20 cellular contexts compared by ENCODE assay signal in the genomic region with DNA sequence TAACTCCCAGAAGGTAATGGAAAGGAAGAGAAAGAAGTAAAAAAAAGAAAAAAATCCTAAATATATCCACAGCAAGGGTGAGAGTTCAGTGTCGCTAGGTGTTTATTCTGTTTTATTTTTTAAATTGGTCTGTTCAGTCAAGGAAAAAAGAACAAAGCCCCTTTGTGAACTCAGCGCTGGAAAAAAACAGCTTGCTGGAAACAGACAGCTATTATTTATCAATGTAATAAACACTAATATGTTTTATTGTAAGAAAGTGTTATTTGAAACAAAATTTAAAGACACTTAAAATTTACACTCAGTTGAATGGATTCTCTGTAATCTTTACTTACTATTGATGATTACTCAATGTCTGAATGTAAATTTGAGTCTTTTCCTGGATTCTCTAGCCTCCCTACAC. TPM values are rescaled to one million over a fixed set of nuclear protein-coding genes. Genes with fewer than 3 reads are reported as not detected.
DNase-seq lines count a peak whose midpoint lies in the region; ATAC-seq and TF ChIP-seq lines count a peak whose summit lies in the region.
"Had no signal": no experiment of that assay in that cellular context is flagged by ENCODE, and none has a peak within 500 bp of the region (broad histone marks: within the 10 kb centered on the region; RNA-seq: fewer than 3 reads in every experiment).

No MANE protein-coding gene starts in this region.

- H4K20me1 ChIP-seq in mammary epithelial cell (ENCODE audit: insufficient read depth, low read length), result no peaks in the 10 kb centered on the region

- no TSS peak for BruUV-seq in mammary epithelial cell (replicated peaks; lab: Mats Ljungman, UMichigan)

- peak overlapping the region; percentile 72 to 81 for H3K27ac Mint-ChIP-seq in natural killer cell treated with Interleukin-12 subunit alpha and Interleukin-12 subunit beta and Interleukin-15 and Interleukin-18, amount 100 ng/mL, for 72 hours
- peak overlapping the region in 1 of 2 donors; percentile 22 for H3K27ac Mint-ChIP-seq in natural killer cell
- peak overlapping the region in 7 of 10 donors; percentile 15 to 87 (median 29) for H3K27ac Mint-ChIP-seq in naive thymus-derived CD8-positive, alpha-beta T cell

- no peak for ATAC-seq in natural killer cell treated with Interleukin-12 subunit alpha and Interleukin-12 subunit beta and Interleukin-15 and Interleukin-18, amount 100 ng/mL, for 72 hours
- ATAC-seq in natural killer cell (no peak), HG02623 (IDR thresholded peaks at IDR 0.05; ENCODE audit: unreplicated experiment) (no peak)
- ATAC-seq in naive thymus-derived CD8-positive, alpha-beta T cell, result no peak
- ATAC-seq: lower lobe of right lung had no signal

- H3K4me2 ChIP-seq in mammary epithelial cell (ENCODE audit: insufficient read depth, low read depth, low read length), result no peak overlapping the region

- no peaks in the 10 kb centered on the region for H3K27me3 ChIP-seq in mammary epithelial cell (ENCODE audit: insufficient read depth, low read length)
- H3K27me3 ChIP-seq: colonic mucosa, SJSA1 had no signal

- H3K4me1 ChIP-seq in mammary epithelial cell (ENCODE audit: insufficient read depth, low read length), result peaks cover 25% of the 10 kb centered on the region
- H3K4me1 ChIP-seq: colonic mucosa had no signal

- H3K9me3 Mint-ChIP-seq in natural killer cell treated with Interleukin-12 subunit alpha and Interleukin-12 subunit beta and Interleukin-15 and Interleukin-18, amount 100 ng/mL, for 72 hours, result peaks cover 6% of the 10 kb centered on the region
- H3K9me3 Mint-ChIP-seq in natural killer cell, result no peaks in the 10 kb centered on the region
- peaks cover 0 to 6% (median 1%) of the 10 kb centered on the region in 9 donors for H3K9me3 Mint-ChIP-seq in naive thymus-derived CD8-positive, alpha-beta T cell

- 15% methylated on average over 2 of the region's 2 CpGs for WGBS in mammary epithelial cell (ENCODE audit: low coverage, missing lambda C conversion rate)

- CTCF ChIA-PET in mammary epithelial cell (lab: Charles Lee; ENCODE audit: low non-redundant PET), result no interaction called here

- POLR2A ChIA-PET in naive thymus-derived CD8-positive, alpha-beta T cell (lab: Charles Lee), result interaction anchor here (1.2 kb wide), 1 partner anchor 23 kb away, joined by 3 read pairs; no protein-coding TSS in a partner anchor

- H3K36me3 ChIP-seq in mammary epithelial cell (ENCODE audit: insufficient read depth, low read length), result no peaks in the 10 kb centered on the region
- H3K36me3 ChIP-seq: colonic mucosa, lower lobe of right lung, SJSA1 had no signal

- H3K27ac ChIP-seq in mammary epithelial cell (ENCODE audit: insufficient read depth, low read depth, low read length), result peak overlapping the region; percentile 16
- H3K27ac ChIP-seq: colonic mucosa, lower lobe of right lung, SJSA1, VCaP had no signal

- intact Hi-C loops in natural killer cell (cut with micrococcal nuclease), result no loop called here
- intact Hi-C loops in mammary epithelial cell (cut with micrococcal nuclease), result no loop called here

- H3K4me3 ChIP-seq in mammary epithelial cell (replicated peaks in 1 of 3; ENCODE audit: insufficient read depth in 1 of 3, low read depth in 2 of 3, low read length in 3 of 3), result no peak overlapping the region
- H3K4me3 ChIP-seq: colonic mucosa, lower lobe of right lung, SJSA1 had no signal

- H3K9me3 ChIP-seq in mammary epithelial cell (replicated peaks; ENCODE audit: insufficient read depth, low read length), result no peaks in the 10 kb centered on the region
- H3K9me3 ChIP-seq: colonic mucosa, lower lobe of right lung, SJSA1 had no signal

- no peak overlapping the region for H3K4me3 Mint-ChIP-seq in natural killer cell treated with Interleukin-12 subunit alpha and Interleukin-12 subunit beta and Interleukin-15 and Interleukin-18, amount 100 ng/mL, for 72 hours
- H3K4me3 Mint-ChIP-seq in natural killer cell, result no peak overlapping the region
- H3K4me3 Mint-ChIP-seq in naive thymus-derived CD8-positive, alpha-beta T cell, result no peak overlapping the region
- H3K4me3 Mint-ChIP-seq: activated CD4-positive, alpha-beta memory T cell treated with anti-CD3 and anti-CD28 coated beads, Interleukin-2, amount 10 ng/mL, durations not matched to agents 7 days and 5 days; nephron had no signal

- no peak overlapping the region for H3K9ac ChIP-seq in mammary epithelial cell (ENCODE audit: insufficient read depth, low read length)

- no peak overlapping the region for H2AFZ ChIP-seq in mammary epithelial cell (ENCODE audit: low read depth, low read length)

- in situ Hi-C loops in mammary epithelial cell (cut with MboI; ENCODE audit: low sequenced_read_pairs in 2 of 2), result no loop called here

- dilution Hi-C loops in mammary epithelial cell (cut with HindIII; ENCODE audit: low sequenced_read_pairs), result no loop called here

- DNase-seq in natural killer cell treated with Interleukin-12 subunit alpha and Interleukin-12 subunit beta and Interleukin-15 and Interleukin-18, amount 100 ng/mL, for 72 hours (ENCODE audit: low spot score), result no peak
- DNase-seq in natural killer cell, result no peak
- DNase-seq in mammary epithelial cell, result no peak
- no peak for DNase-seq in naive thymus-derived CD8-positive, alpha-beta T cell
- DNase-seq in NCI-H524 (lab: John Stamatoyannopoulos, UW), result no peak
- DNase-seq in NCI-H524 treated with DMSO at 0.1 percent for 48 hours (lab: John Stamatoyannopoulos, UW), result no peak
- DNase-seq in COR-L47 (lab: John Stamatoyannopoulos, UW), result no peak
- DNase-seq: activated CD4-positive, alpha-beta memory T cell treated with anti-CD3 and anti-CD28 coated beads, Interleukin-2, amount 10 ng/mL, durations not matched to agents 7 days and 5 days; aorta; colonic mucosa; erythroblast; GOT3; Karpas-422; lower lobe of right lung; NCI-H1436; NCI-H345 had no signal

- no peaks in the 10 kb centered on the region for H3K27me3 Mint-ChIP-seq in natural killer cell treated with Interleukin-12 subunit alpha and Interleukin-12 subunit beta and Interleukin-15 and Interleukin-18, amount 100 ng/mL, for 72 hours
- no peaks in the 10 kb centered on the region for H3K27me3 Mint-ChIP-seq in natural killer cell (ENCODE audit: low read depth in 2 of 2)
- no peaks in the 10 kb centered on the region for H3K27me3 Mint-ChIP-seq in naive thymus-derived CD8-positive, alpha-beta T cell
- H3K27me3 Mint-ChIP-seq: activated CD4-positive, alpha-beta memory T cell treated with anti-CD3 and anti-CD28 coated beads, Interleukin-2, amount 10 ng/mL, durations not matched to agents 7 days and 5 days had no signal

- H3K4me1 Mint-ChIP-seq in natural killer cell treated with Interleukin-12 subunit alpha and Interleukin-12 subunit beta and Interleukin-15 and Interleukin-18, amount 100 ng/mL, for 72 hours (ENCODE audit: low read depth in 2 of 2), result peaks cover 22 to 24% of the 10 kb centered on the region in 2 donors
- peaks cover 18 to 22% of the 10 kb centered on the region in 2 donors for H3K4me1 Mint-ChIP-seq in natural killer cell
- H3K4me1 Mint-ChIP-seq in naive thymus-derived CD8-positive, alpha-beta T cell, result peaks cover 15 to 27% (median 22%) of the 10 kb centered on the region in 4 donors

- H3K79me2 ChIP-seq in mammary epithelial cell (ENCODE audit: insufficient read depth, low read length), result no peaks in the 10 kb centered on the region

- H3K36me3 Mint-ChIP-seq in natural killer cell treated with Interleukin-12 subunit alpha and Interleukin-12 subunit beta and Interleukin-15 and Interleukin-18, amount 100 ng/mL, for 72 hours, result peaks cover 11% of the 10 kb centered on the region
- no peaks in the 10 kb centered on the region for H3K36me3 Mint-ChIP-seq in natural killer cell
- peaks cover 0 to 2% (median 0%) of the 10 kb centered on the region in 3 donors for H3K36me3 Mint-ChIP-seq in naive thymus-derived CD8-positive, alpha-beta T cell

- no peak for TF ChIP-seq CTCF in natural killer cell (IDR thresholded peaks at IDR 0.05)
- no peak for TF ChIP-seq CTCF in mammary epithelial cell (conservative IDR thresholded peaks at IDR 0.05 in 1 of 2, IDR thresholded peaks at IDR 0.05 in 1 of 2; ENCODE audit: extremely low read depth in 1 of 2, insufficient read depth in 1 of 2, low read depth in 1 of 2, low read length in 2 of 2)

RNA-seq across cellular contexts. Expression of gene LEKR1, which starts 32.3 kb away (rescaled TPM):
- 1 to 10 TPM in 1 of 2 donors, under 1 TPM in 1; 0.43 to 1.3 TPM for total RNA-seq in natural killer cell treated with Interleukin-12 subunit alpha and Interleukin-12 subunit beta and Interleukin-15 and Interleukin-18, amount 100 ng/mL, for 72 hours
- 1 to 10 TPM; 1.1 to 1.7 (median 1.2) TPM for total RNA-seq in natural killer cell
- total RNA-seq in mammary epithelial cell, result under 1 TPM; 0.83 to 0.87 TPM
- 0.03 TPM for polyA plus RNA-seq in mammary epithelial cell
- not detected for polyA minus RNA-seq in mammary epithelial cell
- 1 to 10 TPM; 3.0 TPM for total RNA-seq in naive thymus-derived CD8-positive, alpha-beta T cell
- 1 to 10 TPM in 1 of 3 donors, under 1 TPM in 2; 0.33 to 1.4 (median 0.67) TPM for polyA plus RNA-seq in naive thymus-derived CD8-positive, alpha-beta T cell
- polyA plus RNA-seq: aorta had no signal
